In the genomic region with DNA sequence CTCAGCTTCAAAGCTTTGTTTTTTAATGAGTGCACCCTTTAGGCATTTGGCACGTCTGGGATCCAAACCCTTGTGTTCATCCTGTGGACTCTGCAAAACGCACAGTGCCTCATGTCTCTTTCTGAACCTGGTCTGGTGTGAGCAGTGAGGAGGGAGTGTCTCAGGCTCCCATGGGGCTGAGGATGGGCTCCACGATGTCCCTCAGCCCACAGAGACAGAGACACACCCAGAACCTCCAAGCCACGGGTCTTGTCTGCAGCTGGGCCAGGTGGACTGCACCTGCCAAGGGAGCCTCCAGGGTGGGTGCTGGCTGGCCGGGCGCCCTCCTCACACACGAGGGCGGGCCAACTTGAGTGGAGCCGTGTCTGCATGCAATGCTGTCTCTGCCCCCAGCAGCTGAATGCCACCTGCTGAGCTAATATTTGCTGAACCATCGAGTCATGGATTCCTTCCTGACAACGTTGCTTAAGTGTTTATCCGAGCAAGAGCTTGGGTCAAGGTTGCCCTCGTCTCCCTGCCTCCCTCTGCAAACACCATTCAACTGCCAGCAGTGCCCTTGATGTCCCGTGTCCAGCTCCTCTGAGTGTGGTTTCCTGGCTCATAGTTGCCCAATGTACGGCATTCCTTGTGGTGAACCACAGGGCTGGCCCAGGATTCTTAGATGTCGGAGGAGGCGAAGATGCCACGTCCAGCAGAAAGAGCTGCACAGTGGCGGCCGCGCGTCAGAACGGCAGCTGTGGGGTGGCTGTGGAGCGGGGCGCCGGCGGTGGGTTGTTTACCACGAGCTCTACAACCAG, we compare ENCODE assay signal across 10 cellular contexts. TPM values are rescaled to one million over a fixed set of nuclear protein-coding genes. Genes with fewer than 3 reads are reported as not detected.
DNase-seq lines count a peak whose midpoint lies in the region; TF ChIP-seq lines count a peak whose summit lies in the region.
"Had no signal": no experiment of that assay in that cellular context is flagged by ENCODE, and none has a peak within 500 bp of the region (broad histone marks: within the 10 kb centered on the region; RNA-seq: fewer than 3 reads in every experiment).

No MANE protein-coding gene starts in this region.

- H3K4me3 ChIP-seq in fibroblast of villous mesenchyme (ENCODE audit: low read depth, low read length): no peak overlapping the region
- H3K4me3 ChIP-seq: psoas muscle had no signal

- DNase-seq in A172 (ENCODE audit: low spot score) (peak; percentile 91), H4 (ENCODE audit: low spot score) (peak; percentile 98), RPMI8226 (peak; percentile 96), fibroblast of villous mesenchyme (ENCODE audit: low read depth) (peak; percentile 87), NCI-H446 (lab: John Stamatoyannopoulos, UW) (no peak), NCI-H128 (lab: John Stamatoyannopoulos, UW; ENCODE audit: unreplicated experiment) (no peak), D341Med (ENCODE audit: low spot score) (no peak), occipital lobe (lab: John Stamatoyannopoulos, UW) (no peak)
- DNase-seq: Caco-2, psoas muscle had no signal

- TF ChIP-seq CTCF in fibroblast of villous mesenchyme (IDR thresholded peaks at IDR 0.05; ENCODE audit: insufficient read depth, low read depth, low read length): no peak

RNA-seq across cellular contexts. Expression of gene LPCAT1, which starts 31.4 kb away (rescaled TPM):
- total RNA-seq in A172 (2014; rRNA removed; shearing (Covaris generic)): 46.1 and 97.1 TPM in 2 replicates
- total RNA-seq in H4 (2014; rRNA removed; shearing (Covaris generic)): 23.9 and 31.2 TPM in 2 replicates
- total RNA-seq in fibroblast of villous mesenchyme (35.8 and 57.4 TPM in 2 replicates), occipital lobe (129 TPM)

Comparison
In these comparisons a context has a peak if more than half of its experiments do, and no peak if none do; other contexts are left out.
1. DNase-seq: peak in A172 (single experiment), H4 (single experiment), RPMI8226 (single experiment) and fibroblast of villous mesenchyme (single experiment); none in NCI-H446 (0 of 2), NCI-H128 (single experiment), D341Med (single experiment) and occipital lobe (single experiment).